18 cellular contexts compared by ENCODE assay signal in the genomic region with DNA sequence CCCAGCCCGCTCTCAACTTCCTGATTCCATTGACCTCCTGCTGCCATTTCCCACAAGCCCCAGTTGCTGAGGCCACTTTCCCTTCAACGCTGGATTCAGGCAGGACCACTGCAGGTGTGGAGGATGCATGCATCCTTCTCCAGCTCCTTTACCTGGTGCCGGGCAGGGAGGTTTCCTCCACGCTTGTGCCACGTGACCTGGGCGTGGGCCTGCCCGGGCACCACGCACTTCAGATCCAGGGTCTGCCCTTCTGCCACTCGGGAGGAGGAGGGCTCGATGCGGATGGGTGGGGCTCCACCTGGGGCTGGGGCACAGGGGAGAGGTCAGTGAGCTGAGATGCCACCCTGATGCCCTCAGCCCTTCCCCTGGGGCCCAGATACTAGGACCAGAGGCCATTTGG. TPM values are rescaled to one million over a fixed set of nuclear protein-coding genes. Genes with fewer than 3 reads are reported as not detected.
A peak's percentile ranks its signal among the peaks of the same experiment; 100 is the strongest.
DNase-seq lines count a peak whose midpoint lies in the region; TF ChIP-seq lines count a peak whose summit lies in the region.
"Had no signal": no experiment of that assay in that cellular context is flagged by ENCODE, and none has a peak within 500 bp of the region (broad histone marks: within the 10 kb centered on the region; RNA-seq: fewer than 3 reads in every experiment).

No MANE protein-coding gene starts in this region.

- POLR2A ChIA-PET in HEK293 (lab: Yijun Ruan, JAX) = no interaction called here

- H3K4me3 Mint-ChIP-seq in endothelial cell (ENCODE audit: unreplicated experiment) = peak overlapping the region; percentile 53
- H3K4me3 Mint-ChIP-seq in progenitor cell of endocrine pancreas (ENCODE audit: low read depth) = no peak overlapping the region
- H3K4me3 Mint-ChIP-seq: B cell; CD4-positive, CD25-positive, alpha-beta regulatory T cell; CD8-positive, alpha-beta T cell had no signal

- H3K27ac Mint-ChIP-seq in endothelial cell (ENCODE audit: unreplicated experiment) (no peak overlapping the region), progenitor cell of endocrine pancreas (peak overlapping the region; percentile 37)
- H3K27ac Mint-ChIP-seq: B cell; CD4-positive, CD25-positive, alpha-beta regulatory T cell; CD8-positive, alpha-beta T cell had no signal

- H3K4me1 Mint-ChIP-seq in endothelial cell (ENCODE audit: unreplicated experiment) (no peaks in the 10 kb centered on the region), progenitor cell of endocrine pancreas (ENCODE audit: low read depth) (no peaks in the 10 kb centered on the region)
- H3K4me1 Mint-ChIP-seq: B cell; CD4-positive, CD25-positive, alpha-beta regulatory T cell had no signal

- no peak for TF ChIP-seq CTCF in HEK293 (tag by site-specific recombination; IDR thresholded peaks at IDR 0.05)
- TF ChIP-seq CTCF in endothelial cell (IDR thresholded peaks at IDR 0.05; ENCODE audit: unreplicated experiment) = no peak
- no peak for TF ChIP-seq CTCF in progenitor cell of endocrine pancreas (IDR thresholded peaks at IDR 0.05; ENCODE audit: unreplicated experiment)

- H3K9me3 Mint-ChIP-seq in endothelial cell (ENCODE audit: unreplicated experiment) = no peaks in the 10 kb centered on the region
- H3K9me3 Mint-ChIP-seq in progenitor cell of endocrine pancreas (ENCODE audit: low read depth) = no peaks in the 10 kb centered on the region
- H3K9me3 Mint-ChIP-seq: CD4-positive, CD25-positive, alpha-beta regulatory T cell; CD8-positive, alpha-beta T cell had no signal

- no peaks in the 10 kb centered on the region for H3K4me1 ChIP-seq in HEK293 (ENCODE audit: control insufficient read depth, insufficient read depth, low read length)
- H3K4me1 ChIP-seq in SJCRH30 = no peaks in the 10 kb centered on the region
- H3K4me1 ChIP-seq: BLaER1, Caco-2 had no signal

- H3K27me3 Mint-ChIP-seq in endothelial cell (ENCODE audit: unreplicated experiment) = peaks cover 40% of the 10 kb centered on the region
- no peaks in the 10 kb centered on the region for H3K27me3 Mint-ChIP-seq in progenitor cell of endocrine pancreas
- H3K27me3 Mint-ChIP-seq: B cell; CD4-positive, CD25-positive, alpha-beta regulatory T cell had no signal

- H3K36me3 Mint-ChIP-seq in endothelial cell (ENCODE audit: low read depth, unreplicated experiment) (peaks cover 34% of the 10 kb centered on the region), progenitor cell of endocrine pancreas (ENCODE audit: insufficient read depth) (peaks cover 12% of the 10 kb centered on the region)
- H3K36me3 Mint-ChIP-seq: CD4-positive, CD25-positive, alpha-beta regulatory T cell; CD8-positive, alpha-beta T cell had no signal

- H3K36me3 ChIP-seq in HEK293 (ENCODE audit: control insufficient read depth in 2 of 2, insufficient read depth in 1 of 2, low read length in 2 of 2) (peaks cover 0 to 67% of the 10 kb centered on the region in 2 experiments; a peak in 1 of 3 replicates), SJCRH30 (peaks cover 97% of the 10 kb centered on the region)

- H3K27me3 ChIP-seq in SJCRH30 = no peaks in the 10 kb centered on the region
- H3K27me3 ChIP-seq: BLaER1 had no signal

- CTCF ChIA-PET in HEK293 (lab: Yijun Ruan, JAX) = no interaction called here

- no peak for DNase-seq in endothelial cell (ENCODE audit: low spot score)
- DNase-seq in progenitor cell of endocrine pancreas (ENCODE audit: low spot score, unreplicated experiment) = no peak
- DNase-seq in SJCRH30 = no peak
- no peak for DNase-seq in NCI-H1417 (lab: John Stamatoyannopoulos, UW)
- no peak for DNase-seq in HuH-7.5 (ENCODE audit: low spot score)
- DNase-seq: Caco-2; CD4-positive, CD25-positive, alpha-beta regulatory T cell; CD8-positive, alpha-beta T cell; DMS153; DND-41; GM23248; H7; HCEC 1CT had no signal

- no peak overlapping the region for H3K4me3 ChIP-seq in HEK293 (ENCODE audit: low read depth, low read length)
- H3K4me3 ChIP-seq in SJCRH30 = no peak overlapping the region
- H3K4me3 ChIP-seq: BLaER1, GM23248 had no signal

- H3K27ac ChIP-seq in HEK293 (ENCODE audit: extremely low read depth, low read depth, low read length) (no peak overlapping the region), SJCRH30 (no peak overlapping the region)
- H3K27ac ChIP-seq: 22Rv1, BLaER1, C4-2B, GM23248 had no signal

- H3K9me3 ChIP-seq in HEK293 (ENCODE audit: control insufficient read depth, insufficient read depth, low read depth, low read length) (no peaks in the 10 kb centered on the region), SJCRH30 (replicated peaks) (no peaks in the 10 kb centered on the region)
- H3K9me3 ChIP-seq: BLaER1, Caco-2 had no signal

TF ChIP-seq in HEK293, 187 proteins besides CTCF, POLR2A, EP300 and RAD21:
- TF ChIP-seq ZNF211 (tag by site-specific recombination; IDR thresholded peaks at IDR 0.05; ENCODE audit: low read depth) = no peak
- 0 out of 2 replicates have a peak, but pooled peaks have one; percentile 58 for TF ChIP-seq ZIC2 (tag by site-specific recombination; IDR thresholded peaks at IDR 0.05)
- TF ChIP-seq, protein P1, sequence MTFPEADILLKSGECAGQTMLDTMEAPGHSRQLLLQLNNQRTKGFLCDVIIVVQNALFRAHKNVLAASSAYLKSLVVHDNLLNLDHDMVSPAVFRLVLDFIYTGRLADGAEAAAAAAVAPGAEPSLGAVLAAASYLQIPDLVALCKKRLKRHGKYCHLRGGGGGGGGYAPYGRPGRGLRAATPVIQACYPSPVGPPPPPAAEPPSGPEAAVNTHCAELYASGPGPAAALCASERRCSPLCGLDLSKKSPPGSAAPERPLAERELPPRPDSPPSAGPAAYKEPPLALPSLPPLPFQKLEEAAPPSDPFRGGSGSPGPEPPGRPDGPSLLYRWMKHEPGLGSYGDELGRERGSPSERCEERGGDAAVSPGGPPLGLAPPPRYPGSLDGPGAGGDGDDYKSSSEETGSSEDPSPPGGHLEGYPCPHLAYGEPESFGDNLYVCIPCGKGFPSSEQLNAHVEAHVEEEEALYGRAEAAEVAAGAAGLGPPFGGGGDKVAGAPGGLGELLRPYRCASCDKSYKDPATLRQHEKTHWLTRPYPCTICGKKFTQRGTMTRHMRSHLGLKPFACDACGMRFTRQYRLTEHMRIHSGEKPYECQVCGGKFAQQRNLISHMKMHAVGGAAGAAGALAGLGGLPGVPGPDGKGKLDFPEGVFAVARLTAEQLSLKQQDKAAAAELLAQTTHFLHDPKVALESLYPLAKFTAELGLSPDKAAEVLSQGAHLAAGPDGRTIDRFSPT (tag by site-specific recombination; IDR thresholded peaks at IDR 0.05) = peak; percentile 30; the same call in 1 of the 2 replicates

RNA-seq across cellular contexts. Expression of a gene that starts 31.9 kb away (rescaled TPM):
- total RNA-seq in endothelial cell (ENCODE audit: unreplicated experiment) = 1.3 TPM
- total RNA-seq in progenitor cell of endocrine pancreas = 0.55 and 0.77 TPM in 2 replicates
- 0.04 TPM in 1 of 2 replicates, not detected in the other for total RNA-seq in SJCRH30 (2014; rRNA removed; shearing (Covaris generic))
- total RNA-seq: Caco-2; CD8-positive, alpha-beta T cell; GM23248 had no signal
